ENCODE assay signal across 1 cellular context in genomic region chr11:124483422-124483821, GRCh38.
TF ChIP-seq lines count a peak whose summit lies in the region.

No MANE protein-coding gene starts in this region.

TF ChIP-seq in H1, 55 proteins besides CTCF, POLR2A, EP300 and RAD21:
- TF ChIP-seq GTF2F1 (IDR thresholded peaks at IDR 0.05; ENCODE audit: borderline replicate concordance, low read depth, low read length) (no peak), SIX5 (IDR thresholded peaks at IDR 0.05; ENCODE audit: low read depth, low read length) (0 out of 2 replicates have a peak, but pooled peaks have one; percentile 11)
